In genomic region chr16:55528974-55529373, GRCh38 we compare ENCODE assay signal across 17 cellular contexts. TPM values are rescaled to one million over a fixed set of nuclear protein-coding genes. Genes with fewer than 3 reads are reported as not detected.
"Had no signal": no experiment of that assay in that cellular context is flagged by ENCODE, and none has a peak within 500 bp of the region (broad histone marks: within the 10 kb centered on the region; RNA-seq: fewer than 3 reads in every experiment).

No MANE protein-coding gene starts in this region.

- H3K36me3 Mint-ChIP-seq: activated CD8-positive, alpha-beta memory T cell treated with anti-CD3 and anti-CD28 coated beads, Interleukin-2, amount 10 ng/mL, durations not matched to agents 7 days and 5 days; activated naive CD8-positive, alpha-beta T cell treated with anti-CD3 and anti-CD28 coated beads for 36 hours; immature natural killer cell; memory B cell had no signal

- H3K27ac ChIP-seq: esophagus muscularis mucosa, ovary, skin epidermis, thyroid gland, vagina had no signal

- H3K4me3 Mint-ChIP-seq: activated CD8-positive, alpha-beta memory T cell treated with anti-CD3 and anti-CD28 coated beads, Interleukin-2, amount 10 ng/mL, durations not matched to agents 7 days and 5 days; activated naive CD8-positive, alpha-beta T cell treated with anti-CD3 and anti-CD28 coated beads for 36 hours; activated T-cell treated with anti-CD3 and anti-CD28 coated beads, Interleukin-2, amount 50 U/mL, for 24 hours; immature natural killer cell; memory B cell; nephron progenitor cell had no signal

- H3K27ac Mint-ChIP-seq: activated CD8-positive, alpha-beta memory T cell treated with anti-CD3 and anti-CD28 coated beads, Interleukin-2, amount 10 ng/mL, durations not matched to agents 7 days and 5 days; activated naive CD8-positive, alpha-beta T cell treated with anti-CD3 and anti-CD28 coated beads for 36 hours; activated T-cell treated with anti-CD3 and anti-CD28 coated beads, Interleukin-2, amount 50 U/mL, for 24 hours; immature natural killer cell; memory B cell; nephron progenitor cell had no signal

- FAIRE-seq: endometrium had no signal

- H3K27me3 ChIP-seq: esophagus muscularis mucosa, ovary, thyroid gland, vagina had no signal

- H3K4me3 ChIP-seq: esophagus muscularis mucosa, ovary, skin epidermis, thyroid gland, vagina had no signal

- H3K9me3 Mint-ChIP-seq: activated naive CD8-positive, alpha-beta T cell treated with anti-CD3 and anti-CD28 coated beads for 36 hours; activated T-cell treated with anti-CD3 and anti-CD28 coated beads, Interleukin-2, amount 50 U/mL, for 24 hours; immature natural killer cell; memory B cell; nephron progenitor cell had no signal

- H3K36me3 ChIP-seq: esophagus muscularis mucosa, ovary had no signal

- DNase-seq: activated CD4-positive, alpha-beta T cell treated with anti-CD3 and anti-CD28 coated beads, Interleukin-2, amount 50 U/mL, for 48 hours; activated CD4-positive, CD25-positive, alpha-beta regulatory T cell treated with anti-CD3 and anti-CD28 coated beads, Interleukin-2, amount 50 U/mL, for 72 hours; activated CD8-positive, alpha-beta memory T cell treated with anti-CD3 and anti-CD28 coated beads, Interleukin-2, amount 10 ng/mL, durations not matched to agents 7 days and 5 days; activated effector memory CD4-positive, alpha-beta T cell treated with Interleukin-2 at 50 U/mL for 16 hours; activated naive CD8-positive, alpha-beta T cell treated with anti-CD3 and anti-CD28 coated beads for 36 hours; activated T-cell treated with anti-CD3 and anti-CD28 coated beads, Interleukin-2, amount 50 U/mL, for 24 hours; hypothalamus; immature natural killer cell; nephron progenitor cell; ovary; SW 1271; thyroid gland had no signal

- H3K4me1 ChIP-seq: vagina had no signal

- H3K9me3 ChIP-seq: esophagus muscularis mucosa, ovary, thyroid gland, vagina had no signal

- ATAC-seq: activated CD8-positive, alpha-beta memory T cell treated with anti-CD3 and anti-CD28 coated beads, Interleukin-2, amount 10 ng/mL, durations not matched to agents 7 days and 5 days had no signal

- H3K4me1 Mint-ChIP-seq: activated CD8-positive, alpha-beta memory T cell treated with anti-CD3 and anti-CD28 coated beads, Interleukin-2, amount 10 ng/mL, durations not matched to agents 7 days and 5 days; activated naive CD8-positive, alpha-beta T cell treated with anti-CD3 and anti-CD28 coated beads for 36 hours; immature natural killer cell; memory B cell; nephron progenitor cell had no signal

RNA-seq across cellular contexts. Expression of gene CAPNS2, which starts 37.5 kb away (rescaled TPM):
- total RNA-seq: activated CD8-positive, alpha-beta memory T cell treated with anti-CD3 and anti-CD28 coated beads, Interleukin-2, amount 10 ng/mL, durations not matched to agents 7 days and 5 days; activated naive CD8-positive, alpha-beta T cell treated with anti-CD3 and anti-CD28 coated beads for 36 hours had no signal
- polyA plus RNA-seq: immature natural killer cell, ovary had no signal

RNA-seq across cellular contexts. Expression of gene MMP2, which starts 50.0 kb away (rescaled TPM):
- total RNA-seq: activated CD8-positive, alpha-beta memory T cell treated with anti-CD3 and anti-CD28 coated beads, Interleukin-2, amount 10 ng/mL, durations not matched to agents 7 days and 5 days; activated naive CD8-positive, alpha-beta T cell treated with anti-CD3 and anti-CD28 coated beads for 36 hours had no signal
- polyA plus RNA-seq: immature natural killer cell had no signal
